ENCODE assay signal across 13 cellular contexts in the genomic region with DNA sequence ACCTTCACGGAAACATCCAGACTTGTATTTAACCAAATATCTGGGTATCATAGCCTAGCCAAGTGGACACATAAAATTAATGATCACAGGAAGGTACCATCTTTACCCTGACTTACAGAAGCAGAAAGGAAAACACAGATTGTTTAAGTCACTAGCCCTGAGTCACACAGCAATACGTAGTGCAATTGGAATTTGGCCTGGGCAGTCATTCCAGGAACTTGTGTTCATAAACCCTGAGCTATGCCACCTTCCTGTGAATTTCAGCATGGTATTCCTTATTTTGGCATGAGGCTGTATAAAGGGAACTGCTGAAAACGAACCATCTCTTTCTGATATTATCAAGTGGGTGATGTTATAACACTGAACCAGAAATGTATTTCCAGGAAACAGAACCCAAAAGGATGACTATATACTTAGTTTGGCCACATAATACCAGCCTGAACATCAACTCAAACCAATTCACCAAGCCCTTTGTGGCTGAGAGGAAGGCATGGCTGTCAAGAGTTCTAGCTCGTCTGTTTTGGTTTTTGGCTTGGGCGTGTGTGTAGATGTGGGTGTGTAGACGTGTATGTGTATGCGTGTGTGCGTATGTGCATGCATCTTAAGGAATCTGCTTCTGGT.
DNase-seq lines count a peak whose midpoint lies in the region; ATAC-seq, FAIRE-seq and TF ChIP-seq lines count a peak whose summit lies in the region.
"Had no signal": no experiment of that assay in that cellular context is flagged by ENCODE, and none has a peak within 500 bp of the region (broad histone marks: within the 10 kb centered on the region; RNA-seq: fewer than 3 reads in every experiment).

No MANE protein-coding gene starts in this region.

- H3K9me3 ChIP-seq in astrocyte (ENCODE audit: insufficient read depth, low read depth, low read length) (no peaks in the 10 kb centered on the region), T-helper 17 cell (ENCODE audit: control insufficient read depth, low read length, poor library complexity, severe bottlenecking) (no peaks in the 10 kb centered on the region)
- H3K9me3 ChIP-seq: thyroid gland had no signal

- H3K4me1 Mint-ChIP-seq in astrocyte (ENCODE audit: low read depth, unreplicated experiment) = peaks cover 19% of the 10 kb centered on the region
- H3K4me1 Mint-ChIP-seq in T-helper 17 cell = peaks cover 9% of the 10 kb centered on the region
- peaks cover 25% of the 10 kb centered on the region for H3K4me1 Mint-ChIP-seq in mesothelial cell of epicardium

- H3K4me2 ChIP-seq in astrocyte (ENCODE audit: low read length) = peak overlapping the region; percentile 43

- H3K36me3 Mint-ChIP-seq in astrocyte (ENCODE audit: low read depth, unreplicated experiment) (no peaks in the 10 kb centered on the region), T-helper 17 cell (ENCODE audit: low read depth) (peaks cover 3% of the 10 kb centered on the region), mesothelial cell of epicardium (no peaks in the 10 kb centered on the region)

- no peak overlapping the region for H3K4me3 ChIP-seq in astrocyte (ENCODE audit: insufficient read depth, low read depth, low read length)
- H3K4me3 ChIP-seq: cardiac muscle cell, thyroid gland had no signal

- peak; percentile 25 to 26 for ATAC-seq in activated CD4-positive, CD25-positive, alpha-beta regulatory T cell treated with anti-CD3 and anti-CD28 coated beads, Interleukin-2, amount 50 U/mL, for 24 hours
- no peak for ATAC-seq in T-helper 17 cell

- no peaks in the 10 kb centered on the region for H3K9me3 Mint-ChIP-seq in astrocyte (ENCODE audit: unreplicated experiment)
- peaks cover 5% of the 10 kb centered on the region for H3K9me3 Mint-ChIP-seq in mesothelial cell of epicardium

- H3K27me3 Mint-ChIP-seq in astrocyte (ENCODE audit: low read depth, unreplicated experiment) (peaks cover 2% of the 10 kb centered on the region), T-helper 17 cell (no peaks in the 10 kb centered on the region), mesothelial cell of epicardium (ENCODE audit: low read depth) (no peaks in the 10 kb centered on the region)

- no peaks in the 10 kb centered on the region for H3K36me3 ChIP-seq in astrocyte (ENCODE audit: insufficient read depth, low read length)
- H3K36me3 ChIP-seq: cardiac muscle cell, thyroid gland had no signal

- H4K20me1 ChIP-seq in astrocyte (ENCODE audit: insufficient read depth, low read length) = no peaks in the 10 kb centered on the region

- peak overlapping the region; percentile 20 for H3K9ac ChIP-seq in astrocyte (ENCODE audit: low read length)

- H3K27me3 ChIP-seq in astrocyte (ENCODE audit: insufficient read depth, low read length) = no peaks in the 10 kb centered on the region
- H3K27me3 ChIP-seq: cardiac muscle cell, thyroid gland had no signal

- H3K27ac Mint-ChIP-seq in astrocyte (ENCODE audit: unreplicated experiment) = peak overlapping the region; percentile 28
- no peak overlapping the region for H3K27ac Mint-ChIP-seq in T-helper 17 cell
- no peak overlapping the region for H3K27ac Mint-ChIP-seq in mesothelial cell of epicardium
- H3K27ac Mint-ChIP-seq: nephron had no signal

- peak overlapping the region; percentile 76 for H3K27ac ChIP-seq in astrocyte (ENCODE audit: low read depth, low read length)
- H3K27ac ChIP-seq: 22Rv1, cardiac muscle cell, thyroid gland had no signal

- H3K4me1 ChIP-seq in astrocyte (ENCODE audit: insufficient read depth, low read length) = peaks cover 37% of the 10 kb centered on the region
- H3K4me1 ChIP-seq: thyroid gland had no signal

- TF ChIP-seq CTCF in astrocyte (IDR thresholded peaks at IDR 0.05; ENCODE audit: insufficient read depth, low read depth, low read length) (no peak), mesothelial cell of epicardium (IDR thresholded peaks at IDR 0.05; ENCODE audit: unreplicated experiment) (no peak)

- no peak overlapping the region for H2AFZ ChIP-seq in astrocyte (ENCODE audit: low read depth, low read length)

- no peak for DNase-seq in activated CD4-positive, CD25-positive, alpha-beta regulatory T cell (lab: John Stamatoyannopoulos, UW)
- DNase-seq in astrocyte (ENCODE audit: low read depth) (peak; percentile 95), iris pigment epithelial cell (ENCODE audit: low read depth) (peak; percentile 77), stromal cell of bone marrow (ENCODE audit: low read depth) (peak; percentile 80), T-helper 17 cell (no peak), GM19238 (ENCODE audit: insufficient read length, low spot score) (no peak), mesothelial cell of epicardium (ENCODE audit: low spot score in 2 of 2, unreplicated experiment in 2 of 2) (no peak)
- DNase-seq: stimulated activated CD4-positive, alpha-beta T cell treated with anti-CD3 and anti-CD28 coated beads, Interleukin-4, amount 100 ng/mL, for 4 hours; thyroid gland had no signal

- H3K4me3 Mint-ChIP-seq in astrocyte (ENCODE audit: unreplicated experiment) = no peak overlapping the region
- no peak overlapping the region for H3K4me3 Mint-ChIP-seq in T-helper 17 cell
- H3K4me3 Mint-ChIP-seq in mesothelial cell of epicardium = no peak overlapping the region
- H3K4me3 Mint-ChIP-seq: nephron had no signal

- peak; percentile 69 for FAIRE-seq in astrocyte (lab: Jason Lieb, UNC)

- H3K79me2 ChIP-seq in astrocyte (ENCODE audit: insufficient read depth, low read length) = no peaks in the 10 kb centered on the region

Comparison
In these comparisons a context has a peak if more than half of its experiments do, and no peak if none do; other contexts are left out.
1. DNase-seq: peak in astrocyte (single experiment), iris pigment epithelial cell (single experiment) and stromal cell of bone marrow (single experiment); none in activated CD4-positive, CD25-positive, alpha-beta regulatory T cell (0 of 4), T-helper 17 cell (0 of 3), GM19238 (single experiment) and mesothelial cell of epicardium (0 of 2).